Comparison of ENCODE assay signal across 13 cellular contexts in the genomic region with DNA sequence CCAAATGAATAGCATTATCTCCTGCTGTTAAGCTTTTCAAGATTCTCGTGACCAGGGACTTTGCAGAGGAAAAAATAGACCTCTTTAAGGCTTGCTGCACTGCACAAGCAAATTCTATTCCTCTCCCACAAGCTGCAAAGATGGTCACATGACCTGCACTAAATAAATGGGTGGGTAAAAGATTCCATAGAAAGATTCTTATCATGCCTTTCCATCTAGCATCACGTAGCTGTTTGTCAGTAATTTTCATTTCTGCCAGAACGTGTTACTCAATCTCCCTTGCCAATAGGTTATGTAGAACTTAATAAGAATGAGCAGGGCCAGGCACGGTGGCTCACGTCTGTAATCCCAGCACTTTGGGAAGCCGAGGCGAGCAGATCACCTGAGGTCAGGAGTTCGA. TPM values are rescaled to one million over a fixed set of nuclear protein-coding genes. Genes with fewer than 3 reads are reported as not detected.
DNase-seq lines count a peak whose midpoint lies in the region; ATAC-seq and TF ChIP-seq lines count a peak whose summit lies in the region.
"Had no signal": no experiment of that assay in that cellular context is flagged by ENCODE, and none has a peak within 500 bp of the region (broad histone marks: within the 10 kb centered on the region; RNA-seq: fewer than 3 reads in every experiment).

No MANE protein-coding gene starts in this region.

- H3K4me3 ChIP-seq in AG10803 (ENCODE audit: low read length) (no peak overlapping the region), right lobe of liver (peak overlapping the region in 1 of 3 donors; percentile 52), SJCRH30 (no peak overlapping the region)

- intact Hi-C loops in right lobe of liver (cut with DNase I) = no loop called here

- H3K27me3 Mint-ChIP-seq in chondrocyte (ENCODE audit: low read depth) = no peaks in the 10 kb centered on the region
- H3K27me3 Mint-ChIP-seq in activated T-helper 17 cell treated with anti-CD3 and anti-CD28 coated beads, Interleukin-2, amount 50 U/mL, for 72 hours = no peaks in the 10 kb centered on the region

- DNase-seq in AG10803 (ENCODE audit: low read depth) (peak; percentile 89), NCI-H146 (lab: John Stamatoyannopoulos, UW) (peak; percentile 18), chondrocyte (ENCODE audit: low spot score) (no peak), right lobe of liver (no peak), SJCRH30 (no peak)
- DNase-seq: Kasumi-1; naive thymus-derived CD4-positive, alpha-beta T cell; stimulated activated CD4-positive, alpha-beta T cell treated with anti-CD3 and anti-CD28 coated beads, Interleukin-2, amount 100 ng/mL, for 48 hours; substantia nigra; T1000 had no signal

- H3K36me3 Mint-ChIP-seq in chondrocyte (ENCODE audit: low read depth) = no peaks in the 10 kb centered on the region
- no peaks in the 10 kb centered on the region for H3K36me3 Mint-ChIP-seq in activated T-helper 17 cell treated with anti-CD3 and anti-CD28 coated beads, Interleukin-2, amount 50 U/mL, for 72 hours (ENCODE audit: low read depth)
- H3K36me3 Mint-ChIP-seq: naive thymus-derived CD4-positive, alpha-beta T cell had no signal

- H3K27ac Mint-ChIP-seq in chondrocyte (ENCODE audit: unreplicated experiment) = peak overlapping the region; percentile 76
- H3K27ac Mint-ChIP-seq in activated T-helper 17 cell treated with anti-CD3 and anti-CD28 coated beads, Interleukin-2, amount 50 U/mL, for 72 hours = no peak overlapping the region
- H3K27ac Mint-ChIP-seq: naive thymus-derived CD4-positive, alpha-beta T cell had no signal

- peaks cover 23% of the 10 kb centered on the region for H3K4me1 Mint-ChIP-seq in chondrocyte (ENCODE audit: low read depth)
- H3K4me1 Mint-ChIP-seq in activated T-helper 17 cell treated with anti-CD3 and anti-CD28 coated beads, Interleukin-2, amount 50 U/mL, for 72 hours = no peaks in the 10 kb centered on the region
- H3K4me1 Mint-ChIP-seq: naive thymus-derived CD4-positive, alpha-beta T cell had no signal

- peaks cover 9% of the 10 kb centered on the region for H3K9me3 Mint-ChIP-seq in chondrocyte (ENCODE audit: low read depth)
- H3K9me3 Mint-ChIP-seq in activated T-helper 17 cell treated with anti-CD3 and anti-CD28 coated beads, Interleukin-2, amount 50 U/mL, for 72 hours = no peaks in the 10 kb centered on the region

- H3K27me3 ChIP-seq in right lobe of liver = peaks cover 0 to 2% of the 10 kb centered on the region in 2 donors
- H3K27me3 ChIP-seq in SJCRH30 = no peaks in the 10 kb centered on the region

- WGBS in right lobe of liver (ENCODE audit: insufficient coverage, low coverage, low lambda C conversion rate, missing lambda C conversion rate) = 39% methylated on average over 8 of the region's 8 CpGs

- peak overlapping the region in 2 of 3 donors; percentile 16 to 90 for H3K27ac ChIP-seq in right lobe of liver
- no peak overlapping the region for H3K27ac ChIP-seq in SJCRH30

- TF ChIP-seq POLR2A in right lobe of liver (IDR thresholded peaks at IDR 0.05) = no peak

- peak in 2 of 4 donors; percentile 4 to 11 for ATAC-seq in right lobe of liver
- ATAC-seq in activated T-helper 17 cell treated with anti-CD3 and anti-CD28 coated beads, Interleukin-2, amount 50 U/mL, for 72 hours (replicated peaks) = no peak
- ATAC-seq in GM18909 (IDR thresholded peaks at IDR 0.05; ENCODE audit: poor library complexity, unreplicated experiment) = no peak
- no peak for ATAC-seq in HG02852 (IDR thresholded peaks at IDR 0.05; ENCODE audit: unreplicated experiment)
- ATAC-seq: naive thymus-derived CD4-positive, alpha-beta T cell had no signal

- H3K4me1 ChIP-seq in right lobe of liver (peaks cover 0 to 4% (median under 1%) of the 10 kb centered on the region in 4 donors), SJCRH30 (no peaks in the 10 kb centered on the region)

- H3K9me3 ChIP-seq in right lobe of liver (no peaks in the 10 kb centered on the region), SJCRH30 (replicated peaks) (no peaks in the 10 kb centered on the region)

- H3K4me3 Mint-ChIP-seq in chondrocyte (ENCODE audit: unreplicated experiment) = no peak overlapping the region
- no peak overlapping the region for H3K4me3 Mint-ChIP-seq in activated T-helper 17 cell treated with anti-CD3 and anti-CD28 coated beads, Interleukin-2, amount 50 U/mL, for 72 hours
- H3K4me3 Mint-ChIP-seq: naive thymus-derived CD4-positive, alpha-beta T cell had no signal

- TF ChIP-seq CTCF in AG10803 (conservative IDR thresholded peaks at IDR 0.05; ENCODE audit: low read length) = no peak
- no peak for TF ChIP-seq CTCF in chondrocyte (IDR thresholded peaks at IDR 0.05)
- no peak for TF ChIP-seq CTCF in right lobe of liver (IDR thresholded peaks at IDR 0.05)

- no peaks in the 10 kb centered on the region for H3K36me3 ChIP-seq in right lobe of liver
- no peaks in the 10 kb centered on the region for H3K36me3 ChIP-seq in SJCRH30

RNA-seq across cellular contexts. Expression of a gene that starts 57.9 kb away (rescaled TPM):
- 85.9 to 101 TPM (median 86.3 TPM) in 3 replicates for total RNA-seq in chondrocyte
- total RNA-seq in right lobe of liver = 10 to 100 TPM; 53.5 to 76.2 (median 63.1) TPM
- total RNA-seq in activated T-helper 17 cell treated with anti-CD3 and anti-CD28 coated beads, Interleukin-2, amount 50 U/mL, for 72 hours = 10 to 100 TPM; 49.3 to 63.3 TPM
- total RNA-seq in SJCRH30 (2014; rRNA removed; shearing (Covaris generic)) = 62.7 and 72.9 TPM in 2 replicates

Comparison
In these comparisons a context has a peak if more than half of its experiments do, and no peak if none do; other contexts are left out.
1. DNase-seq: peak in AG10803 (single experiment) and NCI-H146 (single experiment); none in chondrocyte (single experiment), right lobe of liver (0 of 3) and SJCRH30 (0 of 2).